In the genomic region with DNA sequence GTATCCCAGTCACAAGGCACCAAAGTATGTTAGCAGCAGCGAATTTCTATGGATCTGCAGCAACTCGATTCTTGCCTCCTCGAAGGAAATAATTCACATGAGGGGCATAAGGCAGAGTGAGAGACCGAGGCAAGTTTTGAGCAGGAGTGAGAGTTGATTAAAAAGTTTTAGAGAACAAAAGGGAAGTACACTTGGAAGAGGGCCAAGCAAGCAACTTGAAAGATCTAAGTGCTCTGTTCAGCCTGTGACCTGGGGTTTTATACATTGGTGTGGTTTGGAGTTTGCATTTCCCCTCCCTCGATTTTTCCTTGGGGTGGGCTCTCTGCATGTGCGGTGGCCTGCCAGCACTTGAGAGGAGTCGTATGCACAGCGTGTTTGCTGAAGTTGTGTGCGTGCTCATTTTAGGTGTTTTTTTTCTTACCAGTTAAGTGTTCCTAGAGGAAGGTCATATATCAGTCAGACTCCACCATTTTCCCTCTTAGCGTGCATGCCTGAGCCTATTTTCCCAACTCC, we compare ENCODE assay signal across 18 cellular contexts.
A peak's percentile ranks its signal among the peaks of the same experiment; 100 is the strongest.
DNase-seq lines count a peak whose midpoint lies in the region; ATAC-seq and TF ChIP-seq lines count a peak whose summit lies in the region.
"Had no signal": no experiment of that assay in that cellular context is flagged by ENCODE, and none has a peak within 500 bp of the region (broad histone marks: within the 10 kb centered on the region; RNA-seq: fewer than 3 reads in every experiment).

No MANE protein-coding gene starts in this region.

- peak overlapping the region in 1 of 2 donors; percentile 61 for H3K4me3 Mint-ChIP-seq in activated T-cell treated with anti-CD3 and anti-CD28 coated beads, Interleukin-2, amount 50 U/mL, for 72 hours
- H3K4me3 Mint-ChIP-seq: neural progenitor cell had no signal

- H3K4me3 ChIP-seq in NB4 (ENCODE audit: low read depth, low read length) = no peak overlapping the region
- H3K4me3 ChIP-seq: gastroesophageal sphincter, neural progenitor cell, right atrium auricular region had no signal

- H3K27me3 Mint-ChIP-seq in activated T-cell treated with anti-CD3 and anti-CD28 coated beads, Interleukin-2, amount 50 U/mL, for 72 hours (ENCODE audit: low read depth) = peaks cover 28% of the 10 kb centered on the region

- no peak for DNase-seq in activated T-cell treated with anti-CD3 and anti-CD28 coated beads, Interleukin-2, amount 50 U/mL, for 72 hours
- no peak for DNase-seq in activated T-cell treated with anti-CD3 and anti-CD28 coated beads for 4 hours
- DNase-seq in NB4 (ENCODE audit: low read depth) = peak; percentile 1
- DNase-seq in stimulated activated naive CD8-positive, alpha-beta T cell treated with anti-CD3 and anti-CD28 coated beads, Interleukin-15, Interleukin-2, amounts not matched to agents 100 U/mL and 50 U/mL, for 24 hours = no peak
- no peak for DNase-seq in hypothalamus (lab: John Stamatoyannopoulos, UW)
- no peak for DNase-seq in HPDE6-E6E7 (ENCODE audit: extremely low spot score)
- DNase-seq in COLO668 (lab: John Stamatoyannopoulos, UW; ENCODE audit: unreplicated experiment) = no peak
- DNase-seq: activated effector memory CD4-positive, alpha-beta T cell treated with anti-CD3 and anti-CD28 coated beads, Interleukin-2, amount 50 U/mL, for 16 hours; aorta; COR-L47; GDM1; mammary epithelial cell; NCI-H2227 treated with DMSO at 0.1 percent for 48 hours; SK-N-SH had no signal

- ATAC-seq in activated T-cell treated with anti-CD3 and anti-CD28 coated beads, Interleukin-2, amount 50 U/mL, for 72 hours (replicated peaks in 1 of 2) = no peak
- ATAC-seq in HG02798 (IDR thresholded peaks at IDR 0.05; ENCODE audit: poor library complexity, unreplicated experiment) = peak; percentile 15
- no peak for ATAC-seq in stimulated activated naive CD8-positive, alpha-beta T cell treated with anti-CD3 and anti-CD28 coated beads, Interleukin-15, Interleukin-2, amounts not matched to agents 100 U/mL and 50 U/mL, for 24 hours
- ATAC-seq: gastroesophageal sphincter had no signal

- peak overlapping the region; percentile 13 for H3K27ac Mint-ChIP-seq in activated T-cell treated with anti-CD3 and anti-CD28 coated beads, Interleukin-2, amount 50 U/mL, for 72 hours
- H3K27ac Mint-ChIP-seq: neural progenitor cell had no signal

- peaks cover 3% of the 10 kb centered on the region in 2 donors for H3K9me3 Mint-ChIP-seq in activated T-cell treated with anti-CD3 and anti-CD28 coated beads, Interleukin-2, amount 50 U/mL, for 72 hours
- H3K9me3 Mint-ChIP-seq: neural progenitor cell had no signal

- TF ChIP-seq CTCF in NB4 (IDR thresholded peaks at IDR 0.05; ENCODE audit: low read depth, low read length) = no peak

- H3K4me1 Mint-ChIP-seq in activated T-cell treated with anti-CD3 and anti-CD28 coated beads, Interleukin-2, amount 50 U/mL, for 72 hours (ENCODE audit: low read depth) = no peaks in the 10 kb centered on the region
- H3K4me1 Mint-ChIP-seq: neural progenitor cell had no signal

- no peaks in the 10 kb centered on the region for H3K36me3 Mint-ChIP-seq in activated T-cell treated with anti-CD3 and anti-CD28 coated beads, Interleukin-2, amount 50 U/mL, for 72 hours (ENCODE audit: insufficient read depth in 2 of 2)
- H3K36me3 Mint-ChIP-seq: neural progenitor cell had no signal

- TF ChIP-seq POLR2A in NB4 (IDR thresholded peaks at IDR 0.05; ENCODE audit: extremely low read depth, insufficient read length) = no peak
